1 cellular context compared by ENCODE assay signal in genomic region chr9:89985078-89985477, GRCh38.
TF ChIP-seq lines count a peak whose summit lies in the region.

No MANE protein-coding gene starts in this region.

TF ChIP-seq in neural cell, 6 proteins besides CTCF, POLR2A, EP300 and RAD21 (continued from another document):
- TF ChIP-seq, protein P1, sequence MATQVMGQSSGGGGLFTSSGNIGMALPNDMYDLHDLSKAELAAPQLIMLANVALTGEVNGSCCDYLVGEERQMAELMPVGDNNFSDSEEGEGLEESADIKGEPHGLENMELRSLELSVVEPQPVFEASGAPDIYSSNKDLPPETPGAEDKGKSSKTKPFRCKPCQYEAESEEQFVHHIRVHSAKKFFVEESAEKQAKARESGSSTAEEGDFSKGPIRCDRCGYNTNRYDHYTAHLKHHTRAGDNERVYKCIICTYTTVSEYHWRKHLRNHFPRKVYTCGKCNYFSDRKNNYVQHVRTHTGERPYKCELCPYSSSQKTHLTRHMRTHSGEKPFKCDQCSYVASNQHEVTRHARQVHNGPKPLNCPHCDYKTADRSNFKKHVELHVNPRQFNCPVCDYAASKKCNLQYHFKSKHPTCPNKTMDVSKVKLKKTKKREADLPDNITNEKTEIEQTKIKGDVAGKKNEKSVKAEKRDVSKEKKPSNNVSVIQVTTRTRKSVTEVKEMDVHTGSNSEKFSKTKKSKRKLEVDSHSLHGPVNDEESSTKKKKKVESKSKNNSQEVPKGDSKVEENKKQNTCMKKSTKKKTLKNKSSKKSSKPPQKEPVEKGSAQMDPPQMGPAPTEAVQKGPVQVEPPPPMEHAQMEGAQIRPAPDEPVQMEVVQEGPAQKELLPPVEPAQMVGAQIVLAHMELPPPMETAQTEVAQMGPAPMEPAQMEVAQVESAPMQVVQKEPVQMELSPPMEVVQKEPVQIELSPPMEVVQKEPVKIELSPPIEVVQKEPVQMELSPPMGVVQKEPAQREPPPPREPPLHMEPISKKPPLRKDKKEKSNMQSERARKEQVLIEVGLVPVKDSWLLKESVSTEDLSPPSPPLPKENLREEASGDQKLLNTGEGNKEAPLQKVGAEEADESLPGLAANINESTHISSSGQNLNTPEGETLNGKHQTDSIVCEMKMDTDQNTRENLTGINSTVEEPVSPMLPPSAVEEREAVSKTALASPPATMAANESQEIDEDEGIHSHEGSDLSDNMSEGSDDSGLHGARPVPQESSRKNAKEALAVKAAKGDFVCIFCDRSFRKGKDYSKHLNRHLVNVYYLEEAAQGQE (IDR thresholded peaks at IDR 0.05; ENCODE audit: borderline replicate concordance): no peak
- no peak for TF ChIP-seq SMC3 (conservative IDR thresholded peaks at IDR 0.05; ENCODE audit: poor library complexity)
TF ChIP-seq in neural cell: peak in this region for 0.
